In genomic region chr2:232927041-232927792, GRCh38 we compare ENCODE assay signal across 9 cellular contexts. TPM values are rescaled to one million over a fixed set of nuclear protein-coding genes. Genes with fewer than 3 reads are reported as not detected.
A peak's percentile ranks its signal among the peaks of the same experiment; 100 is the strongest.
DNase-seq lines count a peak whose midpoint lies in the region; ATAC-seq and TF ChIP-seq lines count a peak whose summit lies in the region.
"Had no signal": no experiment of that assay in that cellular context is flagged by ENCODE, and none has a peak within 500 bp of the region (broad histone marks: within the 10 kb centered on the region; RNA-seq: fewer than 3 reads in every experiment).

No MANE protein-coding gene starts in this region.

- POLR2A ChIA-PET in OCI-LY7 (lab: Charles Lee): interaction anchor here (0.6 kb wide), 1 partner anchor 39 kb away, joined by 4 read pairs; no protein-coding TSS in a partner anchor

- intact Hi-C loops in lower lobe of right lung (cut with DNase I): no loop called here
- intact Hi-C loops in OCI-LY7 (cut with micrococcal nuclease; ENCODE audit: unreplicated experiment): no loop called here

- H3K4me3 ChIP-seq in brain microvascular endothelial cell (ENCODE audit: low read depth, low read length) (peak overlapping the region; percentile 12), lower lobe of right lung (peak overlapping the region; percentile 32), upper lobe of left lung (peak overlapping the region in 3 of 4 donors; percentile 31 to 39 (median 37)), OCI-LY7 (ENCODE audit: low read depth, low read length, poor library complexity, severe bottlenecking) (no peak overlapping the region)

- peaks cover 5% of the 10 kb centered on the region for H3K36me3 Mint-ChIP-seq in activated naive CD4-positive, alpha-beta T cell treated with anti-CD3 and anti-CD28 coated beads, Interleukin-2, amount 50 U/mL, for 24 hours

- no peak overlapping the region for H3K27ac Mint-ChIP-seq in activated naive CD4-positive, alpha-beta T cell treated with anti-CD3 and anti-CD28 coated beads, Interleukin-2, amount 50 U/mL, for 24 hours

- H3K27me3 ChIP-seq in brain microvascular endothelial cell (replicated peaks) (peaks cover 53% of the 10 kb centered on the region), lower lobe of right lung (ENCODE audit: low read depth) (peaks cover 51% of the 10 kb centered on the region), upper lobe of left lung (peaks cover 3 to 28% (median 19%) of the 10 kb centered on the region in 4 donors)

- CTCF ChIA-PET in OCI-LY7 (lab: Charles Lee; ENCODE audit: unreplicated experiment): no interaction called here

- H4K20me1 ChIP-seq in OCI-LY7 (ENCODE audit: insufficient read depth, low read length): no peaks in the 10 kb centered on the region

- H3K9me3 ChIP-seq in lower lobe of right lung: no peaks in the 10 kb centered on the region
- H3K9me3 ChIP-seq in upper lobe of left lung: no peaks in the 10 kb centered on the region
- H3K9me3 ChIP-seq in OCI-LY7 (ENCODE audit: low read length): no peaks in the 10 kb centered on the region

- no peaks in the 10 kb centered on the region for H3K9me2 ChIP-seq in OCI-LY7 (ENCODE audit: insufficient read depth, low read length)

- H3K27me3 Mint-ChIP-seq in activated naive CD4-positive, alpha-beta T cell treated with anti-CD3 and anti-CD28 coated beads, Interleukin-2, amount 50 U/mL, for 24 hours: peaks cover 40% of the 10 kb centered on the region

- DNase-seq in activated naive CD4-positive, alpha-beta T cell treated with Interleukin-2 at 50 U/mL for 16 hours: no peak
- DNase-seq in brain microvascular endothelial cell: no peak
- no peak for DNase-seq in lower lobe of right lung
- peak in 1 of 2 donors; percentile 74 for DNase-seq in upper lobe of left lung
- no peak for DNase-seq in HCEC 1CT
- DNase-seq in OCI-LY7 (ENCODE audit: low spot score): no peak

- ATAC-seq in lower lobe of right lung: peak in 1 of 2 donors; percentile 23
- peak in 1 of 2 donors; percentile 68 for ATAC-seq in upper lobe of left lung (ENCODE audit: low FRiP score in 2 of 2)
- no peak for ATAC-seq in GM21526 (IDR thresholded peaks at IDR 0.05; ENCODE audit: low FRiP score, unreplicated experiment)

- H3K27ac ChIP-seq in brain microvascular endothelial cell (no peak overlapping the region), lower lobe of right lung (no peak overlapping the region), upper lobe of left lung (no peak overlapping the region), OCI-LY7 (ENCODE audit: low read depth, low read length, poor library complexity, severe bottlenecking) (no peak overlapping the region)
- H3K27ac ChIP-seq: VCaP had no signal

- H2AFZ ChIP-seq in OCI-LY7 (ENCODE audit: low read length): no peak overlapping the region

- H3K4me2 ChIP-seq in OCI-LY7 (ENCODE audit: low read length): no peak overlapping the region

- no peaks in the 10 kb centered on the region for H3K9me3 Mint-ChIP-seq in activated naive CD4-positive, alpha-beta T cell treated with anti-CD3 and anti-CD28 coated beads, Interleukin-2, amount 50 U/mL, for 24 hours

- peak overlapping the region; percentile 79 for H3K4me3 Mint-ChIP-seq in activated naive CD4-positive, alpha-beta T cell treated with anti-CD3 and anti-CD28 coated beads, Interleukin-2, amount 50 U/mL, for 24 hours

- TF ChIP-seq EP300 in upper lobe of left lung (IDR thresholded peaks at IDR 0.05): no peak

- in situ Hi-C loops in brain microvascular endothelial cell (cut with HindIII; ENCODE audit: low pct_ligation_motif_present, low sequenced_read_pairs): no loop called here

- TF ChIP-seq CTCF in brain microvascular endothelial cell (IDR thresholded peaks at IDR 0.05; ENCODE audit: low read depth, low read length, missing control alignments) (no peak), lower lobe of right lung (IDR thresholded peaks at IDR 0.05) (no peak), upper lobe of left lung (IDR thresholded peaks at IDR 0.05) (no peak), OCI-LY7 (conservative IDR thresholded peaks at IDR 0.05; ENCODE audit: low read length) (no peak)

- no TSS peak for BruUV-seq in OCI-LY7 (replicated peaks; lab: Mats Ljungman, UMichigan)

- TF ChIP-seq POLR2A in upper lobe of left lung (IDR thresholded peaks at IDR 0.05): no peak

- H3K4me1 Mint-ChIP-seq in activated naive CD4-positive, alpha-beta T cell treated with anti-CD3 and anti-CD28 coated beads, Interleukin-2, amount 50 U/mL, for 24 hours: peaks cover 16% of the 10 kb centered on the region

- no peaks in the 10 kb centered on the region for H3K79me2 ChIP-seq in OCI-LY7 (ENCODE audit: insufficient read depth, low read depth, low read length)

- H3K4me1 ChIP-seq in lower lobe of right lung (peaks cover 14% of the 10 kb centered on the region), upper lobe of left lung (peaks cover 15 to 27% (median 17%) of the 10 kb centered on the region in 4 donors), OCI-LY7 (ENCODE audit: insufficient read depth, low read length, poor library complexity, severe bottlenecking) (no peaks in the 10 kb centered on the region)

- no peaks in the 10 kb centered on the region for H3K36me3 ChIP-seq in brain microvascular endothelial cell (replicated peaks)
- H3K36me3 ChIP-seq in lower lobe of right lung: no peaks in the 10 kb centered on the region
- no peaks in the 10 kb centered on the region for H3K36me3 ChIP-seq in upper lobe of left lung
- no peaks in the 10 kb centered on the region for H3K36me3 ChIP-seq in OCI-LY7 (ENCODE audit: insufficient read depth, low read length)

- WGBS in upper lobe of left lung, 2 donors: 0 to 8% methylated on average over 8 to 19 of the region's 76 CpGs

RNA-seq across cellular contexts. Expression of gene SNORC, which starts 57.2 kb away (rescaled TPM):
- 0.53 TPM for total RNA-seq in lower lobe of right lung
- total RNA-seq in upper lobe of left lung: 1 to 10 TPM in 3 of 6 donors, under 1 TPM in 3; 0.20 to 2.1 (median 1.0) TPM
- total RNA-seq in OCI-LY7 (2014; rRNA removed; shearing (Covaris generic)): 0.13 and 0.41 TPM in 2 replicates
- 0.59 and 1.4 TPM in 2 replicates for total RNA-seq in OCI-LY7 (2022)
